ENCODE assay signal across 21 cellular contexts in the genomic region with DNA sequence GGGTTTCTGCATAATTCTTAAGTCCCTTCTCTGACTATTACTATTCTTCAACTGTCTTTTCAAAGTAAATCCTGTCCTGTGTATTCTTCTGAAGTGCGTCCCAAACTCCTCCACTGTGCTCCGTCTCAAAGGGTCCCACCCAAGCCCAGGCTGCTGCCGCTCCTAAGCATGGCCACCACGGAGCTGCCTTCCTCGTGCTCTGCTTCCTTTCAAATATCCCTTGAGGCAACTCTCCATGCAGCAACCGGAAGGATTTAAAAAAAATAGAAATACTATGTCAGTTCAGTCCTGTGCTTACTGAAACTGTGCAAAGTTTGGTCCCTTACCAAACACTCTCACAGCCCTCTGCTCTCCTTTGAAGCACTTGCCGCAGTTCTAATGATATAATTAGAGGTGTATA.
"Had no signal": no experiment of that assay in that cellular context is flagged by ENCODE, and none has a peak within 500 bp of the region (broad histone marks: within the 10 kb centered on the region; RNA-seq: fewer than 3 reads in every experiment).

No MANE protein-coding gene starts in this region.

- H2AFZ ChIP-seq: hepatocyte, parathyroid adenoma had no signal

- H3K79me2 ChIP-seq: hepatocyte, parathyroid adenoma had no signal

- H3K4me3 Mint-ChIP-seq: activated B cell treated with CpG ODN at 0.5 μM for 24 hours; activated CD4-positive, alpha-beta T cell treated with anti-CD3 and anti-CD28 coated beads for 36 hours; activated naive CD4-positive, alpha-beta T cell treated with anti-CD3 and anti-CD28 coated beads for 36 hours; activated T-cell treated with anti-CD3 and anti-CD28 coated beads, Interleukin-2, amount 50 U/mL, for 4 hours; natural killer cell treated with Interleukin-12 subunit alpha and Interleukin-12 subunit beta and Interleukin-15 and Interleukin-18, amount 100 ng/mL, for 72 hours had no signal

- ATAC-seq: activated CD4-positive, alpha-beta T cell treated with anti-CD3 and anti-CD28 coated beads for 36 hours; activated T-cell treated with anti-CD3 and anti-CD28 coated beads, Interleukin-2, amount 50 U/mL, for 4 hours; foreskin keratinocyte; natural killer cell treated with Interleukin-12 subunit alpha and Interleukin-12 subunit beta and Interleukin-15 and Interleukin-18, amount 100 ng/mL, for 72 hours had no signal

- H3K4me1 Mint-ChIP-seq: activated B cell treated with CpG ODN at 0.5 μM for 24 hours; activated CD4-positive, alpha-beta T cell treated with anti-CD3 and anti-CD28 coated beads for 36 hours had no signal

- H3K4me1 ChIP-seq: parathyroid adenoma, stomach, transverse colon, uterus had no signal

- H3K4me3 ChIP-seq: hepatocyte, left ventricle myocardium inferior, stomach, transverse colon, uterus had no signal

- H3K27me3 Mint-ChIP-seq: activated B cell treated with CpG ODN at 0.5 μM for 24 hours; activated CD4-positive, alpha-beta T cell treated with anti-CD3 and anti-CD28 coated beads for 36 hours; natural killer cell treated with Interleukin-12 subunit alpha and Interleukin-12 subunit beta and Interleukin-15 and Interleukin-18, amount 100 ng/mL, for 72 hours had no signal

- DNase-seq: activated B cell treated with CpG ODN at 0.5 μM for 24 hours; activated CD4-positive, alpha-beta T cell treated with anti-CD3 and anti-CD28 coated beads for 36 hours; activated CD4-positive, alpha-beta T cell treated with anti-CD3 and anti-CD28 coated beads, Interleukin-2, amount 50 U/mL, for 4 hours; activated CD8-positive, alpha-beta memory T cell treated with anti-CD3 and anti-CD28 coated beads for 24 hours; activated CD8-positive, alpha-beta memory T cell treated with anti-CD3 and anti-CD28 coated beads, Interleukin-2, amount 50 U/mL, for 4 hours; activated effector memory CD4-positive, alpha-beta T cell treated with Interleukin-2 at 50 U/mL for 16 hours; activated naive CD4-positive, alpha-beta T cell treated with anti-CD3 and anti-CD28 coated beads for 36 hours; activated T-cell treated with anti-CD3 and anti-CD28 coated beads, Interleukin-2, amount 50 U/mL, for 4 hours; amygdala; cerebellar nuclear complex; cortex of kidney; foreskin keratinocyte; left ventricle myocardium inferior; right cardiac atrium; stimulated activated CD4-positive, alpha-beta T cell treated with anti-CD3 and anti-CD28 coated beads, Interleukin-4, amount 100 ng/mL, for 24 hours; stomach; transverse colon; uterus had no signal

- H3K27ac Mint-ChIP-seq: activated B cell treated with CpG ODN at 0.5 μM for 24 hours; activated CD4-positive, alpha-beta T cell treated with anti-CD3 and anti-CD28 coated beads for 36 hours; activated naive CD4-positive, alpha-beta T cell treated with anti-CD3 and anti-CD28 coated beads for 36 hours; natural killer cell treated with Interleukin-12 subunit alpha and Interleukin-12 subunit beta and Interleukin-15 and Interleukin-18, amount 100 ng/mL, for 72 hours had no signal

- H3K9me3 ChIP-seq: left ventricle myocardium inferior, stomach, transverse colon, uterus had no signal

- H3K9me3 Mint-ChIP-seq: activated B cell treated with CpG ODN at 0.5 μM for 24 hours; activated naive CD4-positive, alpha-beta T cell treated with anti-CD3 and anti-CD28 coated beads for 36 hours; activated T-cell treated with anti-CD3 and anti-CD28 coated beads, Interleukin-2, amount 50 U/mL, for 4 hours; natural killer cell treated with Interleukin-12 subunit alpha and Interleukin-12 subunit beta and Interleukin-15 and Interleukin-18, amount 100 ng/mL, for 72 hours had no signal

- H3K36me3 ChIP-seq: uterus had no signal

- H3K4me2 ChIP-seq: hepatocyte had no signal

- H3K27ac ChIP-seq: foreskin keratinocyte, hepatocyte, left ventricle myocardium inferior, parathyroid adenoma, stomach, transverse colon, uterus had no signal

- H3K9ac ChIP-seq: parathyroid adenoma had no signal

- H3K27me3 ChIP-seq: foreskin keratinocyte, hepatocyte, stomach, transverse colon, uterus had no signal
